ENCODE assay signal across 14 cellular contexts in genomic region chr10:95475827-95476481, GRCh38.
DNase-seq lines count a peak whose midpoint lies in the region; ATAC-seq and TF ChIP-seq lines count a peak whose summit lies in the region.
"Had no signal": no experiment of that assay in that cellular context is flagged by ENCODE, and none has a peak within 500 bp of the region (broad histone marks: within the 10 kb centered on the region; RNA-seq: fewer than 3 reads in every experiment).

No MANE protein-coding gene starts in this region.

- TF ChIP-seq EP300 in gastroesophageal sphincter (IDR thresholded peaks at IDR 0.05), result no peak

- H3K36me3 ChIP-seq in left ventricle myocardium inferior, result no peaks in the 10 kb centered on the region
- H3K36me3 ChIP-seq in gastroesophageal sphincter, result no peaks in the 10 kb centered on the region

- DNase-seq in left ventricle myocardium inferior (no peak), cardiac septum (ENCODE audit: low spot score) (no peak), progenitor cell of endocrine pancreas (ENCODE audit: low spot score, unreplicated experiment) (no peak), head of caudate nucleus (no peak), putamen (ENCODE audit: low spot score) (no peak)
- DNase-seq in activated CD8-positive, alpha-beta memory T cell treated with anti-CD3 and anti-CD28 coated beads, Interleukin-2, amount 50 U/mL, for 4 hours, result no peak
- DNase-seq: activated CD4-positive, CD25-positive, alpha-beta regulatory T cell; activated T-cell treated with anti-CD3 and anti-CD28 coated beads, Interleukin-2, amount 50 U/mL, for 24 hours; amniotic stem cell; DMS79 treated with DMSO at 0.1 percent for 48 hours; SK-N-SH had no signal

- H3K27me3 Mint-ChIP-seq in progenitor cell of endocrine pancreas, result peaks cover 5% of the 10 kb centered on the region
- H3K27me3 Mint-ChIP-seq: activated T-cell treated with anti-CD3 and anti-CD28 coated beads, Interleukin-2, amount 50 U/mL, for 24 hours had no signal

- no peak for TF ChIP-seq POLR2A in gastroesophageal sphincter (IDR thresholded peaks at IDR 0.05)

- H3K9me3 ChIP-seq in left ventricle myocardium inferior (replicated peaks) (no peaks in the 10 kb centered on the region), gastroesophageal sphincter (no peaks in the 10 kb centered on the region)
- H3K9me3 ChIP-seq: SK-N-SH had no signal

- H3K4me1 ChIP-seq in left ventricle myocardium inferior, result peaks cover 98% of the 10 kb centered on the region
- peaks cover 46 to 98% (median 51%) of the 10 kb centered on the region in 3 donors for H3K4me1 ChIP-seq in gastroesophageal sphincter

- WGBS in gastroesophageal sphincter (ENCODE audit: low coverage in 1 of 2), 2 donors, result 43 to 48% methylated on average over 4 to 8 of the region's 8 CpGs

- peak overlapping the region; percentile 17 for H3K4me3 Mint-ChIP-seq in progenitor cell of endocrine pancreas (ENCODE audit: low read depth)
- H3K4me3 Mint-ChIP-seq: activated T-cell treated with anti-CD3 and anti-CD28 coated beads, Interleukin-2, amount 50 U/mL, for 24 hours had no signal

- ATAC-seq in gastroesophageal sphincter (no peak), GM18907 (IDR thresholded peaks at IDR 0.05; ENCODE audit: unreplicated experiment) (no peak)
- ATAC-seq: sciatic nerve had no signal

- H3K9me3 Mint-ChIP-seq in progenitor cell of endocrine pancreas (ENCODE audit: low read depth), result no peaks in the 10 kb centered on the region
- H3K9me3 Mint-ChIP-seq: activated T-cell treated with anti-CD3 and anti-CD28 coated beads, Interleukin-2, amount 50 U/mL, for 24 hours had no signal

- intact Hi-C loops in left ventricle myocardium inferior (cut with micrococcal nuclease) (loop anchor here (10.0 kb wide), 1 partner anchor 79 kb away; no protein-coding TSS in a partner anchor), cardiac septum (cut with DNase I) (loop anchor here (2.0 to 5.0 kb wide), 2 partner anchors 27 to 44 kb away; no protein-coding TSS in a partner anchor), head of caudate nucleus (cut with DNase I) (no loop called here)

- H3K27ac Mint-ChIP-seq in progenitor cell of endocrine pancreas, result peak overlapping the region; percentile 88
- H3K27ac Mint-ChIP-seq: activated T-cell treated with anti-CD3 and anti-CD28 coated beads, Interleukin-2, amount 50 U/mL, for 24 hours had no signal

- no peak overlapping the region for H3K4me3 ChIP-seq in left ventricle myocardium inferior
- no peak overlapping the region for H3K4me3 ChIP-seq in gastroesophageal sphincter

- no peaks in the 10 kb centered on the region for H3K36me3 Mint-ChIP-seq in progenitor cell of endocrine pancreas (ENCODE audit: insufficient read depth)

- TF ChIP-seq CTCF in left ventricle myocardium inferior (IDR thresholded peaks at IDR 0.05; ENCODE audit: borderline replicate concordance), result no peak
- TF ChIP-seq CTCF in gastroesophageal sphincter (IDR thresholded peaks at IDR 0.05), result no peak
- no peak for TF ChIP-seq CTCF in progenitor cell of endocrine pancreas (IDR thresholded peaks at IDR 0.05; ENCODE audit: unreplicated experiment)

- H3K27me3 ChIP-seq in left ventricle myocardium inferior (ENCODE audit: low read depth) (no peaks in the 10 kb centered on the region), gastroesophageal sphincter (no peaks in the 10 kb centered on the region)

- peaks cover 61% of the 10 kb centered on the region for H3K4me1 Mint-ChIP-seq in progenitor cell of endocrine pancreas (ENCODE audit: low read depth)

- H3K27ac ChIP-seq in left ventricle myocardium inferior (replicated peaks) (peak overlapping the region; percentile 92), gastroesophageal sphincter (peak overlapping the region; percentile 84 to 100 (median 94))
